In the genomic region with DNA sequence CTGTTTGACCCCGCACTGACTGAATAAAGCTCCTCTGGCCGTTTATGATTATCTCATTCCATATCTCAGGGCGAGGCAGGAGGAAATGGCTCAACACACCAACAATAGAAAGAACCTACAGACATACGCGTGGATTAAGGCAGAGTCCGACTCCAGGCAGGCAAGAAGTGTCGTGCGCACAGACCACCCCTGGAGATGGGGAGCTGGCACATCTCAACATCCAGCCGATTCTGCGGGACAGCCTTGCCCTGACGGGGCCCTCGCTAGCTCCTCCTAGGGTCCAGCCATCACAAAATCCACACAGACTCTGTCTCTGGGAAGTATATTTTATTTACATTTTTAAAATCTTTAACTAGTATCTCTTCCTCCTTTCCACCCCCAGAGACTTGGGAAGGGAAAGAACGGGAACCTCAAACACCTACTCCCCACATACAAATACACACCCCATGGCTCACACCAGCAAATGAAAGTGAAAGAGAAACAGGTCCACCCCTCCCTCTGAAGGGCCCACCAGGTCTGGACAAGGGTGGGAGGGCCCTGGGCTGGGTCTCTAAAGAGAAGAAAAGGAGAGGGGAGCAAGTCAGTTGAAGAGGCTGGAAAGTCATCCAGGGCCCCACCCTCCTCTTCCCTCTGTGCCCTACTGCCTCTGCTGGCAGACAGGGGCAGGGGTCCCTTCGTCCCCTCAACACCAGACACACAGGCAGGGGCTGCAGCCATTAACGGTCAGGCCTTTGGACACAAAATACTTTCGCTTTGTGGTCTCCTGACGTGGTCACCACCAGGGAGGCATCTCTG, we compare ENCODE assay signal across 13 cellular contexts. TPM values are rescaled to one million over a fixed set of nuclear protein-coding genes. Genes with fewer than 3 reads are reported as not detected.
A peak's percentile ranks its signal among the peaks of the same experiment; 100 is the strongest.
DNase-seq lines count a peak whose midpoint lies in the region; ATAC-seq and TF ChIP-seq lines count a peak whose summit lies in the region.
"Had no signal": no experiment of that assay in that cellular context is flagged by ENCODE, and none has a peak within 500 bp of the region (broad histone marks: within the 10 kb centered on the region; RNA-seq: fewer than 3 reads in every experiment).

No MANE protein-coding gene starts in this region.

- DNase-seq in activated naive CD4-positive, alpha-beta T cell treated with anti-CD3 and anti-CD28 coated beads, Interleukin-2, amount 50 U/mL, for 72 hours (ENCODE audit: low spot score in 2 of 2), result no peak
- DNase-seq in activated naive CD4-positive, alpha-beta T cell (lab: John Stamatoyannopoulos, UW), result no peak
- peak; percentile 35 for DNase-seq in activated CD8-positive, alpha-beta T cell treated with anti-CD3 and anti-CD28 coated beads, Interleukin-2, amount 10 ng/mL, durations not matched to agents 7 days and 5 days
- peak; percentile 51 for DNase-seq in islet precursor cell
- DNase-seq in type B pancreatic cell (ENCODE audit: extremely low spot score, unreplicated experiment), result no peak
- DNase-seq in NCI-H2081 treated with DMSO at 0.1 percent for 48 hours (lab: John Stamatoyannopoulos, UW), result no peak
- no peak for DNase-seq in WERI-Rb-1
- DNase-seq: activated CD4-positive, CD25-positive, alpha-beta regulatory T cell treated with anti-CD3 and anti-CD28 coated beads, Interleukin-2, amount 50 U/mL, for 72 hours; C1 segment of cervical spinal cord had no signal

- H3K27me3 Mint-ChIP-seq in activated CD8-positive, alpha-beta T cell treated with anti-CD3 and anti-CD28 coated beads, Interleukin-2, amount 10 ng/mL, durations not matched to agents 7 days and 5 days (ENCODE audit: low read depth), result no peaks in the 10 kb centered on the region
- no peaks in the 10 kb centered on the region for H3K27me3 Mint-ChIP-seq in type B pancreatic cell

- H3K4me3 ChIP-seq in WERI-Rb-1 (ENCODE audit: low read depth, low read length), result no peak overlapping the region
- H3K4me3 ChIP-seq: ascending aorta, gastrocnemius medialis, smooth muscle cell had no signal

- POLR2A ChIA-PET in activated CD8-positive, alpha-beta T cell treated with anti-CD3 and anti-CD28 coated beads, Interleukin-2, amount 10 ng/mL, durations not matched to agents 7 days and 5 days (lab: Charles Lee), result no interaction called here

- H3K27ac Mint-ChIP-seq in activated naive CD4-positive, alpha-beta T cell treated with anti-CD3 and anti-CD28 coated beads, Interleukin-2, amount 50 U/mL, for 72 hours, result peak overlapping the region in 1 of 2 donors; percentile 70
- peak overlapping the region; percentile 53 for H3K27ac Mint-ChIP-seq in activated CD8-positive, alpha-beta T cell treated with anti-CD3 and anti-CD28 coated beads, Interleukin-2, amount 10 ng/mL, durations not matched to agents 7 days and 5 days
- H3K27ac Mint-ChIP-seq in type B pancreatic cell, result peak overlapping the region; percentile 77

- peak; percentile 21 to 27 for ATAC-seq in activated naive CD4-positive, alpha-beta T cell treated with anti-CD3 and anti-CD28 coated beads, Interleukin-2, amount 50 U/mL, for 72 hours
- peak; percentile 34 for ATAC-seq in activated CD8-positive, alpha-beta T cell treated with anti-CD3 and anti-CD28 coated beads, Interleukin-2, amount 10 ng/mL, durations not matched to agents 7 days and 5 days
- ATAC-seq in HG03039 (IDR thresholded peaks at IDR 0.05; ENCODE audit: unreplicated experiment), result no peak
- ATAC-seq: gastrocnemius medialis had no signal

- H3K27ac ChIP-seq in WERI-Rb-1, result no peak overlapping the region
- H3K27ac ChIP-seq: gastrocnemius medialis had no signal

- TF ChIP-seq CTCF in type B pancreatic cell (conservative IDR thresholded peaks at IDR 0.05) (no peak), WERI-Rb-1 (IDR thresholded peaks at IDR 0.05; ENCODE audit: low read depth, low read length) (no peak)

- H3K9me3 Mint-ChIP-seq in activated naive CD4-positive, alpha-beta T cell treated with anti-CD3 and anti-CD28 coated beads, Interleukin-2, amount 50 U/mL, for 72 hours, result no peaks in the 10 kb centered on the region
- H3K9me3 Mint-ChIP-seq in activated CD8-positive, alpha-beta T cell treated with anti-CD3 and anti-CD28 coated beads, Interleukin-2, amount 10 ng/mL, durations not matched to agents 7 days and 5 days (ENCODE audit: insufficient read depth), result no peaks in the 10 kb centered on the region
- no peaks in the 10 kb centered on the region for H3K9me3 Mint-ChIP-seq in type B pancreatic cell

- peaks cover 0 to 7% of the 10 kb centered on the region in 2 donors for H3K36me3 Mint-ChIP-seq in activated naive CD4-positive, alpha-beta T cell treated with anti-CD3 and anti-CD28 coated beads, Interleukin-2, amount 50 U/mL, for 72 hours
- H3K36me3 Mint-ChIP-seq in activated CD8-positive, alpha-beta T cell treated with anti-CD3 and anti-CD28 coated beads, Interleukin-2, amount 10 ng/mL, durations not matched to agents 7 days and 5 days (ENCODE audit: low read depth), result peaks cover 22% of the 10 kb centered on the region
- H3K36me3 Mint-ChIP-seq in type B pancreatic cell, result peaks cover 15% of the 10 kb centered on the region

- no peaks in the 10 kb centered on the region for H3K27me3 ChIP-seq in WERI-Rb-1 (ENCODE audit: insufficient read depth, low read depth, severe bottlenecking)
- H3K27me3 ChIP-seq: ascending aorta, gastrocnemius medialis had no signal

- no peak overlapping the region for H3K4me3 Mint-ChIP-seq in activated CD8-positive, alpha-beta T cell treated with anti-CD3 and anti-CD28 coated beads, Interleukin-2, amount 10 ng/mL, durations not matched to agents 7 days and 5 days
- peak overlapping the region; percentile 43 for H3K4me3 Mint-ChIP-seq in type B pancreatic cell

- CTCF ChIA-PET in activated CD8-positive, alpha-beta T cell treated with anti-CD3 and anti-CD28 coated beads, Interleukin-2, amount 10 ng/mL, durations not matched to agents 7 days and 5 days (lab: Charles Lee), result interaction anchor here (1.2 kb wide), 1 partner anchor 79 kb away, joined by 3 read pairs; no protein-coding TSS in a partner anchor

- peaks cover 24% of the 10 kb centered on the region for H3K4me1 Mint-ChIP-seq in activated CD8-positive, alpha-beta T cell treated with anti-CD3 and anti-CD28 coated beads, Interleukin-2, amount 10 ng/mL, durations not matched to agents 7 days and 5 days (ENCODE audit: low read depth)
- H3K4me1 Mint-ChIP-seq in type B pancreatic cell (ENCODE audit: unreplicated experiment), result peaks cover 35% of the 10 kb centered on the region

- H3K9me3 ChIP-seq in WERI-Rb-1 (ENCODE audit: severe bottlenecking), result no peaks in the 10 kb centered on the region
- H3K9me3 ChIP-seq: ascending aorta, gastrocnemius medialis had no signal

- peaks cover 35% of the 10 kb centered on the region for H3K36me3 ChIP-seq in WERI-Rb-1

RNA-seq across cellular contexts. Expression of gene GPBAR1, which starts 3.2 kb away (rescaled TPM):
- under 1 TPM; 0.46 to 0.88 TPM for total RNA-seq in activated naive CD4-positive, alpha-beta T cell treated with anti-CD3 and anti-CD28 coated beads, Interleukin-2, amount 50 U/mL, for 72 hours
- under 1 TPM; 0.97 TPM for total RNA-seq in activated CD8-positive, alpha-beta T cell treated with anti-CD3 and anti-CD28 coated beads, Interleukin-2, amount 10 ng/mL, durations not matched to agents 7 days and 5 days
- 2.1 and 5.7 TPM in 2 replicates for total RNA-seq in type B pancreatic cell (ENCODE audit: low replicate concordance)
- total RNA-seq: ascending aorta had no signal

RNA-seq across cellular contexts. Expression of gene AAMP, which starts 5.9 kb away (rescaled TPM):
- total RNA-seq in activated naive CD4-positive, alpha-beta T cell treated with anti-CD3 and anti-CD28 coated beads, Interleukin-2, amount 50 U/mL, for 72 hours, result 10 to 100 TPM; 67.7 to 68.4 TPM
- 10 to 100 TPM; 52.6 to 56.2 TPM for total RNA-seq in activated CD8-positive, alpha-beta T cell treated with anti-CD3 and anti-CD28 coated beads, Interleukin-2, amount 10 ng/mL, durations not matched to agents 7 days and 5 days
- total RNA-seq in type B pancreatic cell (ENCODE audit: low replicate concordance), result 82.2 and 97.8 TPM in 2 replicates

RNA-seq across cellular contexts. Expression of gene PNKD, which starts 6.3 kb away (rescaled TPM):
- total RNA-seq in activated naive CD4-positive, alpha-beta T cell treated with anti-CD3 and anti-CD28 coated beads, Interleukin-2, amount 50 U/mL, for 72 hours, result 10 to 100 TPM; 25.1 to 30.4 TPM
- 10 to 100 TPM; 36.7 to 37.6 TPM for total RNA-seq in activated CD8-positive, alpha-beta T cell treated with anti-CD3 and anti-CD28 coated beads, Interleukin-2, amount 10 ng/mL, durations not matched to agents 7 days and 5 days
- total RNA-seq in type B pancreatic cell (ENCODE audit: low replicate concordance), result 58.4 and 66.4 TPM in 2 replicates

RNA-seq across cellular contexts. Expression of gene TMBIM1, which starts 28.3 kb away (rescaled TPM):
- 10 to 100 TPM; 46.1 to 47.5 TPM for total RNA-seq in activated naive CD4-positive, alpha-beta T cell treated with anti-CD3 and anti-CD28 coated beads, Interleukin-2, amount 50 U/mL, for 72 hours
- 10 to 100 TPM; 52.9 to 58.9 TPM for total RNA-seq in activated CD8-positive, alpha-beta T cell treated with anti-CD3 and anti-CD28 coated beads, Interleukin-2, amount 10 ng/mL, durations not matched to agents 7 days and 5 days
- 94.5 and 303 TPM in 2 replicates for total RNA-seq in type B pancreatic cell (ENCODE audit: low replicate concordance)

RNA-seq across cellular contexts. Expression of gene ARPC2, which starts 47.0 kb away (rescaled TPM):
- 100 to 1,000 TPM; 567 to 656 TPM for total RNA-seq in activated naive CD4-positive, alpha-beta T cell treated with anti-CD3 and anti-CD28 coated beads, Interleukin-2, amount 50 U/mL, for 72 hours
- 100 to 1,000 TPM; 821 to 844 TPM for total RNA-seq in activated CD8-positive, alpha-beta T cell treated with anti-CD3 and anti-CD28 coated beads, Interleukin-2, amount 10 ng/mL, durations not matched to agents 7 days and 5 days
- total RNA-seq in type B pancreatic cell (ENCODE audit: low replicate concordance), result 211 and 384 TPM in 2 replicates

Comparison
In these comparisons a context has a peak if more than half of its experiments do, and no peak if none do; other contexts are left out.
1. DNase-seq: peak in activated CD8-positive, alpha-beta T cell treated with anti-CD3 and anti-CD28 coated beads, Interleukin-2, amount 10 ng/mL, durations not matched to agents 7 days and 5 days (single experiment) and islet precursor cell (single experiment); none in activated naive CD4-positive, alpha-beta T cell treated with anti-CD3 and anti-CD28 coated beads, Interleukin-2, amount 50 U/mL, for 72 hours (0 of 2), activated naive CD4-positive, alpha-beta T cell (0 of 4), type B pancreatic cell (single experiment), NCI-H2081 treated with DMSO at 0.1 percent for 48 hours (single experiment) and WERI-Rb-1 (single experiment).